In genomic region chr11:14974723-14975587, GRCh38 we compare ENCODE assay signal across 1 cellular context.
TF ChIP-seq lines count a peak whose summit lies in the region.

No MANE protein-coding gene starts in this region.

TF ChIP-seq in GM12878, 131 proteins besides CTCF, POLR2A, EP300 and RAD21 (continued from another document):
- TF ChIP-seq BCLAF1 (IDR thresholded peaks at IDR 0.05) (no peak), NR2C2 (IDR thresholded peaks at IDR 0.05; ENCODE audit: borderline replicate concordance, control insufficient read depth, insufficient read length, low read depth) (no peak), E4F1 (IDR thresholded peaks at IDR 0.05; ENCODE audit: borderline replicate concordance, partially characterized antibody) (no peak), GABPA (IDR thresholded peaks at IDR 0.05; ENCODE audit: low read depth) (no peak), ZZZ3 (IDR thresholded peaks at IDR 0.05; ENCODE audit: control insufficient read depth, insufficient read length, low read depth) (no peak), CREB1 (IDR thresholded peaks at IDR 0.05; ENCODE audit: low read depth) (no peak), TCF7 (IDR thresholded peaks at IDR 0.05; ENCODE audit: borderline replicate concordance) (no peak), E2F8 (IDR thresholded peaks at IDR 0.05; ENCODE audit: low read depth, partially characterized antibody) (no peak)
